Comparison of ENCODE assay signal across 14 cellular contexts in the genomic region with DNA sequence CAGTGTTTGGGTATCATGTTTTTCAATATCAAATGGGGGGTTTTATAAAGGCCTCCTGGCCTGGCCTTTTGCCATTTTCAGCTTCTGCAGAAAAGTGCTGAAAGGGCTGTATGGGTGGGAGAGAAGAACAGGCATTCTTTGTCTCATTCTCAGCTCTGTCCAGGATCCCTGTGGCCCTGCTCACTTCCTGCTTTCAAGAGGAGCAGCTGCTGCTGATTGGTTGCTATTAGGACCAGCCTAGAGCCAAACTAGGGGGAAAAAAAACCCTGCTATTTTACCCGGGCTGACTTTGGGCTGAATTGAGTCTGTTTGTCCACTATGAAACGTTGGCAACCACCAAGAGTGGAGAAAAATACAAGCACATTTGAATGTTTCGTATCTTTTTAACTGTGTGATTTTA.
DNase-seq lines count a peak whose midpoint lies in the region; TF ChIP-seq lines count a peak whose summit lies in the region.
"Had no signal": no experiment of that assay in that cellular context is flagged by ENCODE, and none has a peak within 500 bp of the region (broad histone marks: within the 10 kb centered on the region; RNA-seq: fewer than 3 reads in every experiment).

No MANE protein-coding gene starts in this region.

- peak overlapping the region; percentile 40; the same call in 1 of the 2 replicates for H2AFZ ChIP-seq in Karpas-422 (ENCODE audit: low read length)

- no TSS peak for BruUV-seq in Caco-2 (replicated peaks; lab: Mats Ljungman, UMichigan)

- H3K4me1 Mint-ChIP-seq in Caco-2 (ENCODE audit: low read depth, unreplicated experiment), result no peaks in the 10 kb centered on the region

- H3K36me3 Mint-ChIP-seq in Caco-2 (ENCODE audit: insufficient read depth, unreplicated experiment), result no peaks in the 10 kb centered on the region

- H3K9me2 ChIP-seq in Karpas-422 (replicated peaks; ENCODE audit: insufficient read depth, low read length), result no peaks in the 10 kb centered on the region

- no peak overlapping the region for H3K4me3 ChIP-seq in Karpas-422 (ENCODE audit: low read length)
- no peak overlapping the region for H3K4me3 ChIP-seq in cardiac fibroblast (replicated peaks in 1 of 2; ENCODE audit: low read depth in 2 of 2, low read length in 2 of 2)
- H3K4me3 ChIP-seq in Caco-2 (ENCODE audit: low read depth, low read length), result no peak overlapping the region
- H3K4me3 ChIP-seq: BLaER1 treated with 17β-estradiol and CSF1 and Interleukin-3, amounts not matched to agents 10 nM and 100 nM; skin epidermis had no signal

- no peaks in the 10 kb centered on the region for H4K20me1 ChIP-seq in Karpas-422 (ENCODE audit: insufficient read depth, low read depth, low read length)
- H4K20me1 ChIP-seq: BLaER1 treated with 17β-estradiol and CSF1 and Interleukin-3, amounts not matched to agents 10 nM and 100 nM had no signal

- H3K4me1 ChIP-seq in Karpas-422 (ENCODE audit: low read length) (peaks cover 16% of the 10 kb centered on the region), Caco-2 (no peaks in the 10 kb centered on the region)

- DNase-seq in Ammon's horn (ENCODE audit: low spot score) (peak; percentile 79), Karpas-422 (no peak), cardiac fibroblast (ENCODE audit: low read depth in 2 of 2) (peak; percentile 6 to 27), islet precursor cell (peak; percentile 68), activated gamma-delta T cell (lab: John Stamatoyannopoulos, UW) (no peak), Caco-2 (no peak)
- DNase-seq in stimulated activated CD4-positive, alpha-beta T cell treated with anti-CD3 and anti-CD28 coated beads, Interleukin-4, amount 100 ng/mL, for 24 hours, result no peak
- no peak for DNase-seq in activated CD8-positive, alpha-beta memory T cell treated with anti-CD3 and anti-CD28 coated beads, Interleukin-2, amount 50 U/mL, for 48 hours
- DNase-seq: activated CD8-positive, alpha-beta T cell treated with anti-CD3 and anti-CD28 coated beads for 36 hours; effector memory CD4-positive, alpha-beta T cell; Kasumi-1; NCI-H524 treated with DMSO at 0.1 percent for 48 hours had no signal

- TF ChIP-seq CTCF in cardiac fibroblast (IDR thresholded peaks at IDR 0.05; ENCODE audit: low read depth, low read length) (no peak), Caco-2 (IDR thresholded peaks at IDR 0.05; ENCODE audit: insufficient read depth in 1 of 2, low read depth in 1 of 2, low read length in 1 of 2, severe bottlenecking in 1 of 2, unreplicated experiment in 1 of 2) (no peak)

- H3K9me3 ChIP-seq in Karpas-422 (ENCODE audit: low read length), result no peaks in the 10 kb centered on the region
- H3K9me3 ChIP-seq in Caco-2, result no peaks in the 10 kb centered on the region

- H3K27ac Mint-ChIP-seq in Caco-2 (ENCODE audit: unreplicated experiment), result no peak overlapping the region
- H3K27ac Mint-ChIP-seq: activated CD8-positive, alpha-beta T cell treated with anti-CD3 and anti-CD28 coated beads for 36 hours had no signal

- no peaks in the 10 kb centered on the region for H3K79me2 ChIP-seq in Karpas-422 (ENCODE audit: low read length)

- no peak overlapping the region for H3K9ac ChIP-seq in Karpas-422 (ENCODE audit: low read length)
- H3K9ac ChIP-seq: BLaER1 treated with 17β-estradiol and CSF1 and Interleukin-3, amounts not matched to agents 10 nM and 100 nM had no signal

- H3K36me3 ChIP-seq in Karpas-422 (ENCODE audit: insufficient read depth, low read length) (no peaks in the 10 kb centered on the region), Caco-2 (ENCODE audit: control insufficient read depth, insufficient read depth, low read length) (no peaks in the 10 kb centered on the region)
- H3K36me3 ChIP-seq: BLaER1 treated with 17β-estradiol and CSF1 and Interleukin-3, amounts not matched to agents 10 nM and 100 nM had no signal

- no peak overlapping the region for H3K4me3 Mint-ChIP-seq in Caco-2 (ENCODE audit: unreplicated experiment)
- H3K4me3 Mint-ChIP-seq: activated CD8-positive, alpha-beta T cell treated with anti-CD3 and anti-CD28 coated beads for 36 hours had no signal

- no peaks in the 10 kb centered on the region for H3K27me3 Mint-ChIP-seq in Caco-2 (ENCODE audit: insufficient read depth, unreplicated experiment)
- H3K27me3 Mint-ChIP-seq: activated CD8-positive, alpha-beta T cell treated with anti-CD3 and anti-CD28 coated beads for 36 hours had no signal

- H3K4me2 ChIP-seq in Karpas-422 (ENCODE audit: low read depth, low read length, poor library complexity, severe bottlenecking), result no peak overlapping the region

- no peaks in the 10 kb centered on the region for H3K9me3 Mint-ChIP-seq in Caco-2 (ENCODE audit: unreplicated experiment)
- H3K9me3 Mint-ChIP-seq: activated CD8-positive, alpha-beta T cell treated with anti-CD3 and anti-CD28 coated beads for 36 hours had no signal

- no peaks in the 10 kb centered on the region for H3K27me3 ChIP-seq in Karpas-422 (ENCODE audit: low read length)
- no peaks in the 10 kb centered on the region for H3K27me3 ChIP-seq in Caco-2 (replicated peaks; ENCODE audit: control insufficient read depth, insufficient read depth, low read length)
- H3K27me3 ChIP-seq: BLaER1 treated with 17β-estradiol and CSF1 and Interleukin-3, amounts not matched to agents 10 nM and 100 nM had no signal

- no peak overlapping the region for H3K27ac ChIP-seq in Karpas-422 (ENCODE audit: low read length)
- H3K27ac ChIP-seq: BLaER1 treated with 17β-estradiol and CSF1 and Interleukin-3, amounts not matched to agents 10 nM and 100 nM; skin epidermis had no signal

- intact Hi-C loops in Caco-2 (cut with micrococcal nuclease; ENCODE audit: unreplicated experiment), result no loop called here

- CTCF ChIA-PET in Caco-2 (lab: Charles Lee), result no interaction called here

- POLR2A ChIA-PET in Caco-2 (lab: Charles Lee), result no interaction called here

Comparison
In these comparisons a context has a peak if more than half of its experiments do, and no peak if none do; other contexts are left out.
1. DNase-seq: peak in Ammon's horn (single experiment), cardiac fibroblast (2 of 2) and islet precursor cell (single experiment); none in Karpas-422 (single experiment), activated gamma-delta T cell (single experiment), stimulated activated CD4-positive, alpha-beta T cell treated with anti-CD3 and anti-CD28 coated beads, Interleukin-4, amount 100 ng/mL, for 24 hours (single experiment), Caco-2 (0 of 2) and activated CD8-positive, alpha-beta memory T cell treated with anti-CD3 and anti-CD28 coated beads, Interleukin-2, amount 50 U/mL, for 48 hours (single experiment).